ENCODE assay signal across 1 cellular context in the genomic region with DNA sequence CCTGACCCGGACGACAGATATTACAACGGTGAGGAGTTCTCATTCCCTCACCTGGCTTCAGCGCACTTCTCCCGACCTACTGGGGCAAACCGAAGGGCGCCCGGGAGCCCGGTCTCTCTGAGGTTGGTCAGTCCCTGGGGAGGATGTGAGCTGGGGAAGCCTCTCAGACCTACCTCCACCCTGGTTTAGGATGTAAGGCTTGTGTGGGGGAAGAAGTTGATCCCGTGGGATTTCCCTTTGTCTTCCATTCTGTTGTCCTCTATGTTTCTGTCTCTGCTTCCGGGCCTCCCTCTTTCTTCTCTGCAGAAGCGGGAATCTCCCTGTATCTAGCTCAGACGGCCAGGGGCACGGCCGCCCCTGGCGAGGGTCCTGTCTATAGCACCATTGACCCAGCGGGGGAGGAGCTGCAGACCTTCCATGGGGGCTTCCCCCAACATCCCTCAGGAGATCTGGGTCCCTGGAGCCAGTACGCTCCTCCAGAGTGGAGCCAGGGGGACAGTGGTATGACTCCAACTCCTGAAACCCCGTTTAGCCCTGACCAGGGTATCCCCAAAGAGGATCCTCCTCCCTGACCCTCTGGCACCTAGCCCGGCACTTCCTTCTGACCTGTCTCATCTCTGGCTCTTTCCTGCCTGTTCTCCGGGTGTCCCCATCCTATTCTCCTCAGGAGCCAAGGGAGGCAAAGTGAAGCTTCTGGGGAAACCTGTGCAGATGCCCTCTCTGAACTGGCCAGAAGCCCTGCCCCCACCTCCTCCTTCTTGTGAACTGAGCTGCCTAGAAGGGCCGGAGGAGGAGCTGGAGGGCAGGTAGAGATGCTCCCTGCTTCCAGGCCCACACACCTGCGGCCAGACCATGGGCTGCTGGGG.
TF ChIP-seq lines count a peak whose summit lies in the region.

No MANE protein-coding gene starts in this region.

TF ChIP-seq in H1, 55 proteins besides CTCF, POLR2A, EP300 and RAD21:
- TF ChIP-seq EZH2 (IDR thresholded peaks at IDR 0.05; ENCODE audit: low read depth, low read length, severe bottlenecking) = no peak
- no peak for TF ChIP-seq CHD2 (IDR thresholded peaks at IDR 0.05; ENCODE audit: low read length)
